ENCODE assay signal across 1 cellular context in the genomic region with DNA sequence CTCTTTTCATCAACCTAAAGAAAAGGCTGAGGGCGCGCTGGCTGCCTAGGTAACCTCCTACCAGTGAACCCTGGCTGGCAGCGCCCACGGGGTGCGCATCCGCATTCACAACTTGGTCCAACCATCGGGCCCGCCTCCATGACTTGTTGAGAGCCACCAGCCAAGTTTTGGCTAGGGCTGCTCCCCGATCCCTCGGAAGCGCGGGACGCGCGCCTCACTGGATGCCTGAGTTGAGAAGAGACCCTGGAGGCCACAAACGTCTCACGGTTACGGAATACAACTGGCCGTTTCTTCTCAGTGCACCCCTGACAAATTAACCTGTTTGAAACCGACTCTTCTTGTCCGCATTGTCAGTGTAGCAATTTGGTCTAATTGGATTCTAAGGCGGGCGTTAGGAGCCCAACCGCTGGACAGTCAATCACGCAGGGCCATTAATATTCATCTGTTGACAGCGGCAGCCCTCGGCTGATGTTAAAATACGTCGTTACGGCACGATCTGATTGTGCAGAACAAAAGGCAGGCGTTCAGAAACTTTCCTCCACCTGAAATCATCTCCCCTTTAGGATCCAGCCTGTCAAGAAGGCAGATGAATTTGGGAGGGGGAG.
TF ChIP-seq lines count a peak whose summit lies in the region.

No MANE protein-coding gene starts in this region.

TF ChIP-seq in HepG2, 621 proteins besides CTCF, POLR2A, EP300 and RAD21 (continued from another document):
- TF ChIP-seq MIER3 (CRISPR knock-in tag; IDR thresholded peaks at IDR 0.05; ENCODE audit: borderline replicate concordance) (no peak), ZNF724P (CRISPR knock-in tag; IDR thresholded peaks at IDR 0.05; ENCODE audit: borderline replicate concordance) (no peak), ZNF557 (CRISPR knock-in tag; IDR thresholded peaks at IDR 0.05) (no peak), PHF21A (CRISPR knock-in tag; IDR thresholded peaks at IDR 0.05) (no peak), ZFP90 (CRISPR knock-in tag; IDR thresholded peaks at IDR 0.05; ENCODE audit: borderline replicate concordance) (0 out of 2 replicates have a peak, but pooled peaks have one; percentile 30), ZFP36 (IDR thresholded peaks at IDR 0.05; ENCODE audit: borderline replicate concordance, low read depth, low read length, partially characterized antibody) (no peak), KLF16 (CRISPR knock-in tag; IDR thresholded peaks at IDR 0.05) (no peak), ZNF569 (CRISPR knock-in tag; IDR thresholded peaks at IDR 0.05; ENCODE audit: borderline replicate concordance) (no peak), MLLT10 (CRISPR knock-in tag; IDR thresholded peaks at IDR 0.05) (peak; percentile 86; the same call in 1 of the 2 replicates), CAMTA2 (CRISPR knock-in tag; IDR thresholded peaks at IDR 0.05; ENCODE audit: borderline replicate concordance) (no peak), FOXK1 (CRISPR knock-in tag; IDR thresholded peaks at IDR 0.05; ENCODE audit: borderline replicate concordance, low read depth) (no peak), ZSCAN21 (CRISPR knock-in tag; IDR thresholded peaks at IDR 0.05; ENCODE audit: borderline replicate concordance) (no peak), SIN3A (IDR thresholded peaks at IDR 0.05; ENCODE audit: borderline replicate concordance, low read depth, low read length) (no peak), MTF2 (CRISPR knock-in tag; IDR thresholded peaks at IDR 0.05; ENCODE audit: borderline replicate concordance) (no peak)
- TF ChIP-seq, protein P1, sequence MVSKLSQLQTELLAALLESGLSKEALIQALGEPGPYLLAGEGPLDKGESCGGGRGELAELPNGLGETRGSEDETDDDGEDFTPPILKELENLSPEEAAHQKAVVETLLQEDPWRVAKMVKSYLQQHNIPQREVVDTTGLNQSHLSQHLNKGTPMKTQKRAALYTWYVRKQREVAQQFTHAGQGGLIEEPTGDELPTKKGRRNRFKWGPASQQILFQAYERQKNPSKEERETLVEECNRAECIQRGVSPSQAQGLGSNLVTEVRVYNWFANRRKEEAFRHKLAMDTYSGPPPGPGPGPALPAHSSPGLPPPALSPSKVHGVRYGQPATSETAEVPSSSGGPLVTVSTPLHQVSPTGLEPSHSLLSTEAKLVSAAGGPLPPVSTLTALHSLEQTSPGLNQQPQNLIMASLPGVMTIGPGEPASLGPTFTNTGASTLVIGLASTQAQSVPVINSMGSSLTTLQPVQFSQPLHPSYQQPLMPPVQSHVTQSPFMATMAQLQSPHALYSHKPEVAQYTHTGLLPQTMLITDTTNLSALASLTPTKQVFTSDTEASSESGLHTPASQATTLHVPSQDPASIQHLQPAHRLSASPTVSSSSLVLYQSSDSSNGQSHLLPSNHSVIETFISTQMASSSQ (IDR thresholded peaks at IDR 0.05; ENCODE audit: low read depth) = no peak
- TF ChIP-seq, protein P1 (CRISPR knock-in tag; IDR thresholded peaks at IDR 0.05; ENCODE audit: borderline replicate concordance) = no peak
- TF ChIP-seq, protein P2, sequence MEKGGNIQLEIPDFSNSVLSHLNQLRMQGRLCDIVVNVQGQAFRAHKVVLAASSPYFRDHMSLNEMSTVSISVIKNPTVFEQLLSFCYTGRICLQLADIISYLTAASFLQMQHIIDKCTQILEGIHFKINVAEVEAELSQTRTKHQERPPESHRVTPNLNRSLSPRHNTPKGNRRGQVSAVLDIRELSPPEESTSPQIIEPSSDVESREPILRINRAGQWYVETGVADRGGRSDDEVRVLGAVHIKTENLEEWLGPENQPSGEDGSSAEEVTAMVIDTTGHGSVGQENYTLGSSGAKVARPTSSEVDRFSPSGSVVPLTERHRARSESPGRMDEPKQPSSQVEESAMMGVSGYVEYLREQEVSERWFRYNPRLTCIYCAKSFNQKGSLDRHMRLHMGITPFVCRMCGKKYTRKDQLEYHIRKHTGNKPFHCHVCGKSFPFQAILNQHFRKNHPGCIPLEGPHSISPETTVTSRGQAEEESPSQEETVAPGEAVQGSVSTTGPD (CRISPR knock-in tag; IDR thresholded peaks at IDR 0.05) = no peak
- TF ChIP-seq, protein P3, sequence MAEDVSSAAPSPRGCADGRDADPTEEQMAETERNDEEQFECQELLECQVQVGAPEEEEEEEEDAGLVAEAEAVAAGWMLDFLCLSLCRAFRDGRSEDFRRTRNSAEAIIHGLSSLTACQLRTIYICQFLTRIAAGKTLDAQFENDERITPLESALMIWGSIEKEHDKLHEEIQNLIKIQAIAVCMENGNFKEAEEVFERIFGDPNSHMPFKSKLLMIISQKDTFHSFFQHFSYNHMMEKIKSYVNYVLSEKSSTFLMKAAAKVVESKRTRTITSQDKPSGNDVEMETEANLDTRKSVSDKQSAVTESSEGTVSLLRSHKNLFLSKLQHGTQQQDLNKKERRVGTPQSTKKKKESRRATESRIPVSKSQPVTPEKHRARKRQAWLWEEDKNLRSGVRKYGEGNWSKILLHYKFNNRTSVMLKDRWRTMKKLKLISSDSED (CRISPR knock-in tag; IDR thresholded peaks at IDR 0.05) = no peak
